ENCODE assay signal across 24 cellular contexts in the genomic region with DNA sequence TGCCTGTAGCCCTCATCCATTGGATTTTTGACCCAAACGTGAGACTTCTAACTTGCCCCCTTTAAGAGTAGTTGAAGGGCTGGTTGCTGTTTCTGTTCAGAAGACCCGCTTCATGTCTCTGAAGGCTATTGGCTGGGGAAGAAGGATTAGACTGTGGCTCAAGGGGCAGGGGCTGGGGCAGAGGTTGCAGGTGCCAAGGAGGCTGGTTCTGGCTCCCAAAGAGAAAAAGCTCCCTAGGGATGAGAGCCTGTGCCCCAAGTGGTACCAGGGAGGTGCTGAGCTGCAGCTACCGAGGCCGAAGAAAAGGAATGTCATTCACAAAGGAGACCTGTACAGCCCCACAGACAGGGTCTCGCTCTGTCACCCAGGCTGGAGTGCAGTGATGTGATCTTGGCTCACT. TPM values are rescaled to one million over a fixed set of nuclear protein-coding genes. Genes with fewer than 3 reads are reported as not detected.
"Had no signal": no experiment of that assay in that cellular context is flagged by ENCODE, and none has a peak within 500 bp of the region (broad histone marks: within the 10 kb centered on the region; RNA-seq: fewer than 3 reads in every experiment).

No MANE protein-coding gene starts in this region.

- H3K27ac ChIP-seq: esophagus squamous epithelium, right lobe of liver, skin epidermis, stomach, tibial artery had no signal

- H3K9me3 Mint-ChIP-seq: activated naive CD4-positive, alpha-beta T cell treated with anti-CD3 and anti-CD28 coated beads, Interleukin-2, amount 50 U/mL, for 24 hours; activated T-helper 2 cell treated with anti-CD3 and anti-CD28 coated beads, Interferon-gamma antibody, Interleukin-2, Interleukin-4, amounts not matched to agents 10 μg/mL and 5 μg/mL and 100 μg/mL, durations not matched to agents 14 hours and 24 hours and 36 hours; naive thymus-derived CD4-positive, alpha-beta T cell; stimulated activated naive B cell treated with anti-CD40 and anti-IgM and Interleukin-4, amounts not matched to agents 10 μg/mL and 1 μg/mL and 100 μg/mL, for 72 hours; T-helper 2 cell treated with Interferon-gamma antibody and Interleukin-4, amounts not matched to agents 5 μg/mL and 100 μg/mL, for 36 hours had no signal

- H3K27me3 ChIP-seq: right lobe of liver had no signal

- H3K27ac Mint-ChIP-seq: activated naive CD4-positive, alpha-beta T cell treated with anti-CD3 and anti-CD28 coated beads, Interleukin-2, amount 50 U/mL, for 24 hours; activated T-helper 2 cell treated with anti-CD3 and anti-CD28 coated beads, Interferon-gamma antibody, Interleukin-2, Interleukin-4, amounts not matched to agents 10 μg/mL and 5 μg/mL and 100 μg/mL, durations not matched to agents 14 hours and 24 hours and 36 hours; naive thymus-derived CD4-positive, alpha-beta T cell; stimulated activated naive B cell treated with anti-CD40 and anti-IgM and Interleukin-4, amounts not matched to agents 10 μg/mL and 1 μg/mL and 100 μg/mL, for 72 hours; T-helper 2 cell treated with Interferon-gamma antibody and Interleukin-4, amounts not matched to agents 5 μg/mL and 100 μg/mL, for 36 hours had no signal

- ATAC-seq: left cardiac atrium; naive thymus-derived CD4-positive, alpha-beta T cell; right lobe of liver; stimulated activated naive B cell treated with anti-CD40 and anti-IgM and Interleukin-4, amounts not matched to agents 10 μg/mL and 1 μg/mL and 100 μg/mL, for 72 hours had no signal

- H3K4me3 ChIP-seq: esophagus squamous epithelium, right lobe of liver, skin epidermis, stomach, tibial artery had no signal

- H3K4me3 Mint-ChIP-seq: activated naive CD4-positive, alpha-beta T cell treated with anti-CD3 and anti-CD28 coated beads, Interleukin-2, amount 50 U/mL, for 24 hours; stimulated activated naive B cell treated with anti-CD40 and anti-IgM and Interleukin-4, amounts not matched to agents 10 μg/mL and 1 μg/mL and 100 μg/mL, for 72 hours; T-helper 2 cell treated with Interferon-gamma antibody and Interleukin-4, amounts not matched to agents 5 μg/mL and 100 μg/mL, for 36 hours had no signal

- DNase-seq: activated CD4-positive, alpha-beta T cell treated with anti-CD3 and anti-CD28 coated beads for 4 hours; activated CD4-positive, alpha-beta T cell treated with anti-CD3 and anti-CD28 coated beads, Interleukin-2, amount 50 U/mL, for 4 hours; activated CD4-positive, CD25-positive, alpha-beta regulatory T cell; activated T-cell treated with anti-CD3 and anti-CD28 coated beads, Interleukin-2, amount 50 U/mL, for 48 hours; anterior cingulate cortex; dermis blood vessel endothelial cell; effector CD4-positive, alpha-beta T cell; esophagus squamous epithelium; foreskin melanocyte; left cardiac atrium; midbrain; nucleus accumbens; stimulated activated naive B cell treated with anti-CD40 and anti-IgM and Interleukin-4, amounts not matched to agents 10 μg/mL and 1 μg/mL and 100 μg/mL, for 72 hours; T-helper 1 cell had no signal

- H3K9me3 ChIP-seq: esophagus squamous epithelium, right lobe of liver, stomach, tibial artery had no signal

- H3K4me1 ChIP-seq: right lobe of liver had no signal

- H3K36me3 Mint-ChIP-seq: activated naive CD4-positive, alpha-beta T cell treated with anti-CD3 and anti-CD28 coated beads, Interleukin-2, amount 50 U/mL, for 24 hours; naive thymus-derived CD4-positive, alpha-beta T cell; stimulated activated naive B cell treated with anti-CD40 and anti-IgM and Interleukin-4, amounts not matched to agents 10 μg/mL and 1 μg/mL and 100 μg/mL, for 72 hours had no signal

- H3K36me3 ChIP-seq: esophagus squamous epithelium, right lobe of liver, stomach, tibial artery had no signal

RNA-seq across cellular contexts. Expression of a gene that starts 5.8 kb away (rescaled TPM):
- total RNA-seq: activated T-helper 2 cell treated with anti-CD3 and anti-CD28 coated beads, Interferon-gamma antibody, Interleukin-2, Interleukin-4, amounts not matched to agents 10 μg/mL and 5 μg/mL and 100 μg/mL, durations not matched to agents 14 hours and 24 hours and 36 hours; bronchial epithelial cell; dermis blood vessel endothelial cell; left cardiac atrium; liver; naive thymus-derived CD4-positive, alpha-beta T cell; right lobe of liver; stomach had no signal
